ENCODE assay signal across 10 cellular contexts in the genomic region with DNA sequence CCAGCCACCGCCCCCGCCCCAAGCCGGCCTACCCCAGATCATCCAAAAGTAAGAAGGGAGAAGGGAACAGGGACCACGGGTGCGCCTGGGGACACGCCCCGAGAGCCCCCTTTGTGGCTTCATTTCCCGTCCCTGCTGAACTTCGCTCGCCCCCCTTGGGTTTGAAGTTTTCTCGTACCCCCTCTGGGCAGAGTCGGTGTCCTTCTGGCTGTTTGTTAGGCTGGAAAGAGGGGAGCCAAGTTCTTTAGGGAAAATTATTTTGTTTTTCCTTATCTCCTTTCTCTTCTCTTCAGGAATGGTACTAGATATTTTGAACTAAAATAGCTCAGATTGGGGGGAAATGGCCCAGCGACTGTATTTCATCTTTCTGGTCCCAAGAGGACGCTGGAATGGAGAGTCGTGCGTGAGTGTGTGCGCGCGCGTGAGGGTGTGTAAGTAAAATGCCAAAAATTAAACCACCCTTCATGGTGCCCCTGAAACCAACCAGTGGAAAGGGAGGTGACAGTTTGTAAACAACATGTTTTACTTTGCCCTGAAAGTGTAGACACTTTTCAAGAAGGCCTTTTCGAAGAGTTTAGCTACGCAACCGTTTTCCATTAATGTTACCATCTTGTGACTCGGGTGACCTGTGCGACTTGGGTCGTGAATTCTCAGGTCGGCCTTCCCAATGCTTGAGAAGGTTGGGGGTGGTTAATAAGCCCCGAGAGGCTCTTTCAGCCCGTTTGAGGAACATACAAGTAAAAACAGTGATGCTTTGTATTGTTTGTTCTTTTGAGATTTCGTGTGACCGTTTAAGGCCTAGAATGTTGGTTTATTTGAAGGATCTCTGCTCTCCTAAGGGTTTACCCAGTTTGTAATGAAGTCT. TPM values are rescaled to one million over a fixed set of nuclear protein-coding genes. Genes with fewer than 3 reads are reported as not detected.
DNase-seq lines count a peak whose midpoint lies in the region; ATAC-seq and TF ChIP-seq lines count a peak whose summit lies in the region.
"Had no signal": no experiment of that assay in that cellular context is flagged by ENCODE, and none has a peak within 500 bp of the region (broad histone marks: within the 10 kb centered on the region; RNA-seq: fewer than 3 reads in every experiment).

No MANE protein-coding gene starts in this region.

- H3K27me3 ChIP-seq in suprapubic skin = peaks cover 77% of the 10 kb centered on the region

- no peaks in the 10 kb centered on the region for H3K36me3 Mint-ChIP-seq in activated CD4-positive, alpha-beta T cell treated with anti-CD3 and anti-CD28 coated beads for 36 hours (ENCODE audit: low read depth)
- no peaks in the 10 kb centered on the region for H3K36me3 Mint-ChIP-seq in activated CD4-positive, alpha-beta memory T cell treated with anti-CD3 and anti-CD28 coated beads, Interleukin-2, amount 10 ng/mL, durations not matched to agents 7 days and 5 days (ENCODE audit: low read depth)

- WGBS in suprapubic skin = 61% methylated on average over 28 of the region's 31 CpGs

- H3K4me1 Mint-ChIP-seq in activated CD4-positive, alpha-beta T cell treated with anti-CD3 and anti-CD28 coated beads for 36 hours = peaks cover 29% of the 10 kb centered on the region
- peaks cover 33% of the 10 kb centered on the region for H3K4me1 Mint-ChIP-seq in activated CD4-positive, alpha-beta memory T cell treated with anti-CD3 and anti-CD28 coated beads, Interleukin-2, amount 10 ng/mL, durations not matched to agents 7 days and 5 days

- no peak for TF ChIP-seq CTCF in suprapubic skin (IDR thresholded peaks at IDR 0.05)

- H3K27ac ChIP-seq in suprapubic skin = no peak overlapping the region

- H3K9me3 Mint-ChIP-seq in activated CD4-positive, alpha-beta T cell treated with anti-CD3 and anti-CD28 coated beads for 36 hours (ENCODE audit: low read depth) = no peaks in the 10 kb centered on the region
- H3K9me3 Mint-ChIP-seq in activated CD4-positive, alpha-beta memory T cell treated with anti-CD3 and anti-CD28 coated beads, Interleukin-2, amount 10 ng/mL, durations not matched to agents 7 days and 5 days = no peaks in the 10 kb centered on the region

- peak overlapping the region; percentile 66 for H3K4me3 Mint-ChIP-seq in activated CD4-positive, alpha-beta T cell treated with anti-CD3 and anti-CD28 coated beads for 36 hours
- H3K4me3 Mint-ChIP-seq in activated CD4-positive, alpha-beta memory T cell treated with anti-CD3 and anti-CD28 coated beads, Interleukin-2, amount 10 ng/mL, durations not matched to agents 7 days and 5 days = peak overlapping the region; percentile 51

- H3K4me3 ChIP-seq in iPS-18c (ENCODE audit: insufficient read depth, low read depth, low read length) = peak overlapping the region; percentile 62
- H3K4me3 ChIP-seq in suprapubic skin = peak overlapping the region; percentile 70

- H3K27me3 Mint-ChIP-seq in activated CD4-positive, alpha-beta T cell treated with anti-CD3 and anti-CD28 coated beads for 36 hours = peaks cover 52% of the 10 kb centered on the region
- peaks cover 74% of the 10 kb centered on the region for H3K27me3 Mint-ChIP-seq in activated CD4-positive, alpha-beta memory T cell treated with anti-CD3 and anti-CD28 coated beads, Interleukin-2, amount 10 ng/mL, durations not matched to agents 7 days and 5 days

- no peak for TF ChIP-seq POLR2A in suprapubic skin (IDR thresholded peaks at IDR 0.05)

- intact Hi-C loops in activated CD4-positive, alpha-beta T cell treated with anti-CD3 and anti-CD28 coated beads for 36 hours (cut with DNase I, micrococcal nuclease) = loop anchor here in 1 of 2 experiments (2.0 kb wide), 1 partner anchor 30 kb away; no protein-coding TSS in a partner anchor

- no peaks in the 10 kb centered on the region for H3K36me3 ChIP-seq in suprapubic skin

- DNase-seq in activated CD4-positive, alpha-beta T cell treated with anti-CD3 and anti-CD28 coated beads for 36 hours = no peak
- DNase-seq in activated CD4-positive, alpha-beta T cell treated with anti-CD3 and anti-CD28 coated beads, Interleukin-2, amount 50 U/mL, for 1 hour = no peak
- DNase-seq in activated CD4-positive, alpha-beta memory T cell treated with anti-CD3 and anti-CD28 coated beads, Interleukin-2, amount 10 ng/mL, durations not matched to agents 7 days and 5 days = no peak
- DNase-seq in suprapubic skin (ENCODE audit: low spot score in 2 of 2) (no peak), mucosa of gallbladder (ENCODE audit: low spot score) (no peak), NCI-H345 treated with DMSO at 0.1 percent for 48 hours (lab: John Stamatoyannopoulos, UW; ENCODE audit: unreplicated experiment) (no peak)
- DNase-seq: activated naive CD4-positive, alpha-beta T cell treated with Interleukin-2 at 50 U/mL for 16 hours; NCI-H1092 had no signal

- CTCF ChIA-PET in activated CD4-positive, alpha-beta T cell treated with anti-CD3 and anti-CD28 coated beads for 36 hours (lab: Charles Lee) = interaction anchor here (0.9 to 2.7 kb wide), 2 partner anchors 28 to 431 kb away, joined by 3 to 13 read pairs; no protein-coding TSS in a partner anchor
- CTCF ChIA-PET in activated CD4-positive, alpha-beta memory T cell treated with anti-CD3 and anti-CD28 coated beads, Interleukin-2, amount 10 ng/mL, durations not matched to agents 7 days and 5 days (lab: Charles Lee) = interaction anchor here (1.2 kb wide), 1 partner anchor 28 kb away, joined by 3 read pairs; no protein-coding TSS in a partner anchor

- H3K27ac Mint-ChIP-seq in activated CD4-positive, alpha-beta T cell treated with anti-CD3 and anti-CD28 coated beads for 36 hours = no peak overlapping the region
- H3K27ac Mint-ChIP-seq in activated CD4-positive, alpha-beta memory T cell treated with anti-CD3 and anti-CD28 coated beads, Interleukin-2, amount 10 ng/mL, durations not matched to agents 7 days and 5 days = no peak overlapping the region

- H3K9me3 ChIP-seq in iPS-18c (ENCODE audit: control insufficient read depth, insufficient read depth, low read length) (peaks cover 2% of the 10 kb centered on the region), suprapubic skin (no peaks in the 10 kb centered on the region)

- peaks cover 19% of the 10 kb centered on the region for H3K4me1 ChIP-seq in suprapubic skin

- ATAC-seq in activated CD4-positive, alpha-beta T cell treated with anti-CD3 and anti-CD28 coated beads for 36 hours = no peak
- no peak for ATAC-seq in HG03159 (IDR thresholded peaks at IDR 0.05; ENCODE audit: unreplicated experiment)

- TF ChIP-seq EP300 in suprapubic skin (IDR thresholded peaks at IDR 0.05) = no peak

- POLR2A ChIA-PET in activated CD4-positive, alpha-beta T cell treated with anti-CD3 and anti-CD28 coated beads for 36 hours (lab: Charles Lee) = interaction anchor here (0.5 kb wide), 1 partner anchor 36 kb away, joined by 5 read pairs; no protein-coding TSS in a partner anchor
- POLR2A ChIA-PET in activated CD4-positive, alpha-beta memory T cell treated with anti-CD3 and anti-CD28 coated beads, Interleukin-2, amount 10 ng/mL, durations not matched to agents 7 days and 5 days (lab: Charles Lee) = interaction anchor here (1.3 to 1.7 kb wide), 3 partner anchors 27 to 78 kb away, joined by 3 to 4 read pairs (median 3); a partner anchor contains a TSS

RNA-seq across cellular contexts. Expression of a gene that starts 0.7 kb away (rescaled TPM):
- under 1 TPM; 0.05 to 0.40 TPM for total RNA-seq in activated CD4-positive, alpha-beta T cell treated with anti-CD3 and anti-CD28 coated beads for 36 hours
- total RNA-seq in activated CD4-positive, alpha-beta memory T cell treated with anti-CD3 and anti-CD28 coated beads, Interleukin-2, amount 10 ng/mL, durations not matched to agents 7 days and 5 days = under 1 TPM in 1 of 2 experiments, not detected in 1; 0.03 TPM
- total RNA-seq in suprapubic skin (10 to 100 TPM in 1 of 4 donors, 1 to 10 TPM in 3; 1.6 to 18.6 (median 3.2) TPM), mucosa of gallbladder (1.4 TPM)
